Comparison of ENCODE assay signal across 20 cellular contexts in the genomic region with DNA sequence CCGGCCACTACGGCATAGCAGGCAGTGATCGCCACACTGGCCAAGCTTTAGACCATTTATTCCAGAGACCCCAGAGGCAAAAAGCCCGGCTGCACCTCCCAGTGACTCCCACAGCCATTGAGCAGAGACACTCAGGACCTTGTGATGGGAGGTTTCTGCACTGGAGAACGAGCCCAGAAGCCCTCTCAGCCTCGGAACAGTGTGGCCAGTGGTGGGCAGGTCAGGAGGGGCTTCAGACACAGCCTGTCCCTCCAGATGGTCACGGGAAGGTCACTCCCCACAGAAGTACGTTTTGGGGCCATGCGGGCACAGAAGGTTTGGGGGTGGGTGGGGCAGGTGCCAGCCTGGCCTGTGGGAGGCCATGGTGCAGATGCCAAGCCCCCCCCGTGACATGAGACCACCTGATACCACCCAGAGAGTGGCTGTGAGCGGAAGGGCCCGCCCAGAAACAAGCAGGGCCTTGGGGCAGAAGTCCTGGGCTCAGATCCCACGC. TPM values are rescaled to one million over a fixed set of nuclear protein-coding genes. Genes with fewer than 3 reads are reported as not detected.
DNase-seq lines count a peak whose midpoint lies in the region; ATAC-seq and TF ChIP-seq lines count a peak whose summit lies in the region.
"Had no signal": no experiment of that assay in that cellular context is flagged by ENCODE, and none has a peak within 500 bp of the region (broad histone marks: within the 10 kb centered on the region; RNA-seq: fewer than 3 reads in every experiment).

No MANE protein-coding gene starts in this region.

- peak overlapping the region; percentile 82 for H3K4me2 ChIP-seq in fibroblast of lung (ENCODE audit: extremely low read depth, insufficient read depth, low read length)

- H4K20me1 ChIP-seq in fibroblast of lung (ENCODE audit: control insufficient read depth, extremely low read depth, insufficient read depth, low read length) = no peaks in the 10 kb centered on the region

- H3K27ac ChIP-seq in WERI-Rb-1 (no peak overlapping the region), fibroblast of lung (ENCODE audit: insufficient read depth, low read length) (no peak overlapping the region), testis (peak overlapping the region; percentile 82 to 89)
- H3K27ac ChIP-seq: neural progenitor cell had no signal

- TF ChIP-seq CTCF in WERI-Rb-1 (IDR thresholded peaks at IDR 0.05; ENCODE audit: low read depth, low read length) (no peak), fibroblast of lung (conservative IDR thresholded peaks at IDR 0.05 in 1 of 2, IDR thresholded peaks at IDR 0.05 in 1 of 2; ENCODE audit: low read depth in 1 of 2, low read length in 2 of 2) (no peak), mesothelial cell of epicardium (IDR thresholded peaks at IDR 0.05; ENCODE audit: unreplicated experiment) (no peak), testis (IDR thresholded peaks at IDR 0.05) (no peak), WTC11 (IDR thresholded peaks at IDR 0.05) (no peak)

- peak overlapping the region; percentile 96 for H2AFZ ChIP-seq in fibroblast of lung (ENCODE audit: low read length)

- H3K36me3 ChIP-seq in WERI-Rb-1 = no peaks in the 10 kb centered on the region
- H3K36me3 ChIP-seq in fibroblast of lung (ENCODE audit: control insufficient read depth, insufficient read depth, low read length) = no peaks in the 10 kb centered on the region
- H3K36me3 ChIP-seq in testis (ENCODE audit: low read depth, missing control alignments) = no peaks in the 10 kb centered on the region
- H3K36me3 ChIP-seq: neural progenitor cell had no signal

- H3K9me3 Mint-ChIP-seq in mesothelial cell of epicardium = no peaks in the 10 kb centered on the region
- H3K9me3 Mint-ChIP-seq in WTC11 = no peaks in the 10 kb centered on the region
- H3K9me3 Mint-ChIP-seq: activated naive CD4-positive, alpha-beta T cell treated with anti-CD3 and anti-CD28 coated beads, Interleukin-2, amount 10 ng/mL, durations not matched to agents 7 days and 5 days; immature natural killer cell; neural progenitor cell had no signal

- no peak for TF ChIP-seq POLR2A in testis (IDR thresholded peaks at IDR 0.05)

- peak; percentile 9 for DNase-seq in WERI-Rb-1
- no peak for DNase-seq in fibroblast of lung (ENCODE audit: low read depth in 2 of 2)
- no peak for DNase-seq in mesothelial cell of epicardium (ENCODE audit: low spot score in 2 of 2, unreplicated experiment in 2 of 2)
- peak; percentile 10 for DNase-seq in testis
- no peak for DNase-seq in WTC11 (ENCODE audit: low spot score)
- DNase-seq in stimulated activated CD4-positive, alpha-beta T cell treated with anti-CD3 and anti-CD28 coated beads, Interleukin-12 subunit alpha, Interleukin-12 subunit beta, amount 100 ng/mL, for 4 hours = no peak
- DNase-seq in NCI-H1694 (lab: John Stamatoyannopoulos, UW) = no peak
- DNase-seq: activated CD4-positive, alpha-beta T cell treated with anti-CD3 and anti-CD28 coated beads for 4 hours; activated CD8-positive, alpha-beta memory T cell treated with anti-CD3 and anti-CD28 coated beads, Interleukin-2, amount 50 U/mL, for 4 hours; activated naive CD4-positive, alpha-beta T cell treated with anti-CD3 and anti-CD28 coated beads, Interleukin-2, amount 10 ng/mL, durations not matched to agents 7 days and 5 days; cortex of kidney; immature natural killer cell; NCI-H2107; OCI-M1; stimulated activated CD4-positive, alpha-beta T cell treated with anti-CD3 and anti-CD28 coated beads, Interleukin-2, amount 100 ng/mL, for 48 hours; substantia nigra; T1000 had no signal

- no peaks in the 10 kb centered on the region for H3K79me2 ChIP-seq in fibroblast of lung (ENCODE audit: control insufficient read depth, insufficient read depth, low read length)

- POLR2A ChIA-PET in WTC11 (lab: Charles Lee) = no interaction called here

- peak overlapping the region; percentile 56 for H3K27ac Mint-ChIP-seq in mesothelial cell of epicardium
- no peak overlapping the region for H3K27ac Mint-ChIP-seq in WTC11
- H3K27ac Mint-ChIP-seq: activated naive CD4-positive, alpha-beta T cell treated with anti-CD3 and anti-CD28 coated beads, Interleukin-2, amount 10 ng/mL, durations not matched to agents 7 days and 5 days; immature natural killer cell; neural progenitor cell had no signal

- CTCF ChIA-PET in WTC11 (lab: Charles Lee) = interaction anchor here (0.9 to 2.8 kb wide), 5 partner anchors 19 to 117 kb away, joined by 3 to 14 read pairs (median 4); no protein-coding TSS in a partner anchor

- H3K27me3 Mint-ChIP-seq in mesothelial cell of epicardium (ENCODE audit: low read depth) (peaks cover 28% of the 10 kb centered on the region), WTC11 (ENCODE audit: low read depth) (no peaks in the 10 kb centered on the region; the same call in 1 of the 2 replicates)

- H3K4me1 ChIP-seq in fibroblast of lung (ENCODE audit: control insufficient read depth, extremely low read depth, insufficient read depth, low read length) (no peaks in the 10 kb centered on the region), testis (peaks cover 8% of the 10 kb centered on the region)

- H3K9ac ChIP-seq in fibroblast of lung (ENCODE audit: insufficient read depth, low read length) = peak overlapping the region; percentile 23
- H3K9ac ChIP-seq: neural progenitor cell had no signal

- ATAC-seq in WTC11 (no peak), HG02884 (IDR thresholded peaks at IDR 0.05; ENCODE audit: unreplicated experiment) (no peak)
- ATAC-seq: GM12878 had no signal

- intact Hi-C loops in testis (cut with DNase I; ENCODE audit: low total_unique reads) = no loop called here

- H3K36me3 Mint-ChIP-seq in mesothelial cell of epicardium (no peaks in the 10 kb centered on the region), WTC11 (no peaks in the 10 kb centered on the region)
- H3K36me3 Mint-ChIP-seq: activated naive CD4-positive, alpha-beta T cell treated with anti-CD3 and anti-CD28 coated beads, Interleukin-2, amount 10 ng/mL, durations not matched to agents 7 days and 5 days; immature natural killer cell; neural progenitor cell had no signal

- no peaks in the 10 kb centered on the region for H3K27me3 ChIP-seq in WERI-Rb-1 (ENCODE audit: insufficient read depth, low read depth, severe bottlenecking)
- peaks cover 5% of the 10 kb centered on the region for H3K27me3 ChIP-seq in fibroblast of lung (ENCODE audit: control insufficient read depth, insufficient read depth, low read length)
- no peaks in the 10 kb centered on the region for H3K27me3 ChIP-seq in testis
- H3K27me3 ChIP-seq: neural progenitor cell had no signal

- H3K4me1 Mint-ChIP-seq in mesothelial cell of epicardium (peaks cover 11% of the 10 kb centered on the region), WTC11 (peaks cover 9% of the 10 kb centered on the region)
- H3K4me1 Mint-ChIP-seq: activated naive CD4-positive, alpha-beta T cell treated with anti-CD3 and anti-CD28 coated beads, Interleukin-2, amount 10 ng/mL, durations not matched to agents 7 days and 5 days; immature natural killer cell had no signal

- H3K9me3 ChIP-seq in WERI-Rb-1 (ENCODE audit: severe bottlenecking) (no peaks in the 10 kb centered on the region), fibroblast of lung (ENCODE audit: control insufficient read depth, insufficient read depth, low read depth, low read length) (no peaks in the 10 kb centered on the region), testis (no peaks in the 10 kb centered on the region)

- H3K4me3 ChIP-seq in WERI-Rb-1 (ENCODE audit: low read depth, low read length) = no peak overlapping the region
- no peak overlapping the region for H3K4me3 ChIP-seq in fibroblast of lung (replicated peaks in 1 of 4; ENCODE audit: control extremely low read depth in 1 of 4, insufficient read depth in 1 of 4, low read depth in 3 of 4, low read length in 4 of 4)
- H3K4me3 ChIP-seq in testis = no peak overlapping the region
- H3K4me3 ChIP-seq: GM12878 had no signal

- 42 to 47% methylated on average over 6 to 13 of the region's 13 CpGs for WGBS in testis, 2 donors

- peak overlapping the region; percentile 60 for H3K4me3 Mint-ChIP-seq in mesothelial cell of epicardium
- no peak overlapping the region for H3K4me3 Mint-ChIP-seq in WTC11
- H3K4me3 Mint-ChIP-seq: activated naive CD4-positive, alpha-beta T cell treated with anti-CD3 and anti-CD28 coated beads, Interleukin-2, amount 10 ng/mL, durations not matched to agents 7 days and 5 days; immature natural killer cell had no signal

TF ChIP-seq in WTC11, 78 proteins besides CTCF, POLR2A, EP300 and RAD21:
- TF ChIP-seq TCF7 (CRISPR knock-in tag; IDR thresholded peaks at IDR 0.05; ENCODE audit: low read depth) (no peak), ZNF416 (CRISPR knock-in tag; IDR thresholded peaks at IDR 0.05) (no peak), ZNF396 (CRISPR knock-in tag; IDR thresholded peaks at IDR 0.05; ENCODE audit: borderline replicate concordance) (no peak)
- TF ChIP-seq, protein P1, sequence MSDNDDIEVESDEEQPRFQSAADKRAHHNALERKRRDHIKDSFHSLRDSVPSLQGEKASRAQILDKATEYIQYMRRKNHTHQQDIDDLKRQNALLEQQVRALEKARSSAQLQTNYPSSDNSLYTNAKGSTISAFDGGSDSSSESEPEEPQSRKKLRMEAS (CRISPR knock-in tag; IDR thresholded peaks at IDR 0.05) = no peak

RNA-seq across cellular contexts. Expression of gene F10, which starts 0.6 kb away (rescaled TPM):
- total RNA-seq in fibroblast of lung (20.3 and 41.5 TPM in 2 replicates), mesothelial cell of epicardium (12.1 to 15.1 TPM (median 12.3 TPM) in 3 replicates), testis (10 to 100 TPM; 19.9 to 33.7 TPM), WTC11 (2021) (0.87 to 2.8 TPM (median 2.6 TPM) in 3 replicates)
- polyA plus RNA-seq in fibroblast of lung (6.7 and 39.9 TPM in 2 replicates), testis (ENCODE audit: insufficient read depth, low read depth, low replicate concordance) (31.9 TPM)
- polyA plus RNA-seq in fibroblast of lung (2012) = 7.9 and 47.5 TPM in 2 replicates
- 1.4 and 26.9 TPM in 2 replicates for polyA minus RNA-seq in fibroblast of lung (ENCODE audit: low replicate concordance)
- total RNA-seq: GM12878 had no signal
- polyA plus RNA-seq: GM12878, immature natural killer cell had no signal

RNA-seq across cellular contexts. Expression of gene F7, which starts 16.4 kb away (rescaled TPM):
- total RNA-seq in fibroblast of lung (under 0.01 TPM in 1 of 2 replicates, not detected in the other), mesothelial cell of epicardium (3.5 to 4.1 TPM (median 3.5 TPM) in 3 replicates), testis (1 to 10 TPM; 2.4 to 4.9 TPM), WTC11 (2021) (0.26 to 1.5 TPM (median 1.3 TPM) in 3 replicates)
- polyA plus RNA-seq in fibroblast of lung (not detected in 2 replicates), testis (ENCODE audit: insufficient read depth, low read depth, low replicate concordance) (2.2 TPM)
- polyA plus RNA-seq in fibroblast of lung (2012) = not detected in 2 replicates
- not detected in 2 replicates for polyA minus RNA-seq in fibroblast of lung (ENCODE audit: low replicate concordance)
- total RNA-seq: GM12878 had no signal
- polyA plus RNA-seq: GM12878 had no signal

RNA-seq across cellular contexts. Expression of gene PROZ, which starts 36.5 kb away (rescaled TPM):
- total RNA-seq in fibroblast of lung (not detected in 2 replicates), mesothelial cell of epicardium (not detected in 3 replicates), testis (under 1 TPM; 0.63 to 0.81 TPM), WTC11 (2021) (not detected in 3 replicates)
- polyA plus RNA-seq in fibroblast of lung (not detected in 2 replicates), testis (ENCODE audit: insufficient read depth, low read depth, low replicate concordance) (0.42 TPM)
- polyA plus RNA-seq in fibroblast of lung (2012) = not detected in 2 replicates
- not detected in 2 replicates for polyA minus RNA-seq in fibroblast of lung (ENCODE audit: low replicate concordance)
- total RNA-seq: GM12878 had no signal
- polyA plus RNA-seq: immature natural killer cell had no signal

Comparison
In these comparisons a context has a peak if more than half of its experiments do, and no peak if none do; other contexts are left out.
1. DNase-seq: peak in WERI-Rb-1 (single experiment) and testis (single experiment); none in fibroblast of lung (0 of 2), mesothelial cell of epicardium (0 of 2), WTC11 (single experiment), stimulated activated CD4-positive, alpha-beta T cell treated with anti-CD3 and anti-CD28 coated beads, Interleukin-12 subunit alpha, Interleukin-12 subunit beta, amount 100 ng/mL, for 4 hours (single experiment) and NCI-H1694 (single experiment).
2. H3K27ac ChIP-seq: peak in testis (2 of 2); none in WERI-Rb-1 (single experiment) and fibroblast of lung (single experiment).